Comparison of ENCODE assay signal across 12 cellular contexts in the genomic region with DNA sequence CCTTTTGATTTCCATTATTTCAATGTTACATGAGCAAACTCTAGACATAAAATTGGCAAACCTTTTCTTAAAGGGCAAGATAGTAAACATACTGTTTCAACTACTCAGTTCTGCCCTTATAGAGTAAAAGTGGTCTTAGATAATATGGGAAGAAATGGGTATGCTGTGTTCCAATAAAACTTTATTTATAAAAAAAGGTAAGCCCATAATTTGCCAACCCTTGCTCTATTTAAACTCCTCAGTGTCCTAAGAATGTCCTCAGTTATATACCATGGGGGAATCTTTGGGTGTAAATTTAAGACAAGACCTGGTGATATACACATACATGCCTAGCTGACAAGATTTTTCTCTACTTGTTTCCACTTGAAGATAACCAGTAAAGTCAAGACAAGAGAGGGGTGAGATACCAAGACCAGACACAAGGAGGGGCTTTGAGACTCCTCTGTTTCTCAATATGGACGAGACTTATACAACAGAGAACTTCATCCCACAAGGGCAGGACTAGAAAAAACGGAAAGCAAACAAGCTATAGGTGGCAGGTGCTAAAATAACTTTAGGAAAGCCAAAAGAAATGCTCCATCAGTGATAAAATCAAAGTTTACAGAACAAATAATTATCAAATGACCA. TPM values are rescaled to one million over a fixed set of nuclear protein-coding genes. Genes with fewer than 3 reads are reported as not detected.
DNase-seq lines count a peak whose midpoint lies in the region; ATAC-seq and TF ChIP-seq lines count a peak whose summit lies in the region.
"Had no signal": no experiment of that assay in that cellular context is flagged by ENCODE, and none has a peak within 500 bp of the region (broad histone marks: within the 10 kb centered on the region; RNA-seq: fewer than 3 reads in every experiment).

No MANE protein-coding gene starts in this region.

- POLR2A ChIA-PET in AG04450 (lab: Yijun Ruan, JAX) = no interaction called here

- H3K36me3 ChIP-seq in OCI-LY1 (ENCODE audit: insufficient read depth, low read length) = peaks cover 35% of the 10 kb centered on the region
- H3K36me3 ChIP-seq: sigmoid colon had no signal

- H3K9me2 ChIP-seq in OCI-LY1 (ENCODE audit: low read depth, low read length) = no peaks in the 10 kb centered on the region

- H3K9me3 ChIP-seq in AG04450 (ENCODE audit: control insufficient read depth, insufficient read depth, low read length) (no peaks in the 10 kb centered on the region), OCI-LY1 (ENCODE audit: low read length) (no peaks in the 10 kb centered on the region)
- H3K9me3 ChIP-seq: sigmoid colon had no signal

- no peak overlapping the region for H3K27ac ChIP-seq in AG04450 (ENCODE audit: low read depth, low read length)
- H3K27ac ChIP-seq in OCI-LY1 (ENCODE audit: low read depth, low read length, poor library complexity, severe bottlenecking) = no peak overlapping the region
- H3K27ac ChIP-seq: sigmoid colon had no signal

- H3K4me1 ChIP-seq in OCI-LY1 (ENCODE audit: insufficient read depth, low read length, severe bottlenecking) = peaks cover 24% of the 10 kb centered on the region

- no peaks in the 10 kb centered on the region for H4K20me1 ChIP-seq in OCI-LY1 (ENCODE audit: insufficient read depth, low read length)

- H2AFZ ChIP-seq in OCI-LY1 (ENCODE audit: low read length) = no peak overlapping the region

- DNase-seq in AG04450 (ENCODE audit: low read depth, low spot score) (no peak), GM13977 (ENCODE audit: low spot score) (no peak), epithelial cell of proximal tubule (ENCODE audit: low read depth) (no peak), middle frontal gyrus (ENCODE audit: extremely low spot score, low spot score) (no peak), NCI-H1694 (lab: John Stamatoyannopoulos, UW) (no peak)
- DNase-seq: DMS153, NCI-H1048, sigmoid colon, T-helper 9 cell had no signal

- ATAC-seq in HG02610 (IDR thresholded peaks at IDR 0.05; ENCODE audit: unreplicated experiment) = no peak
- no peak for ATAC-seq in HG03097 (IDR thresholded peaks at IDR 0.05; ENCODE audit: low FRiP score, unreplicated experiment)

- peaks cover 84% of the 10 kb centered on the region for H3K79me2 ChIP-seq in OCI-LY1 (ENCODE audit: insufficient read depth, low read length)

- no peak overlapping the region for H3K4me2 ChIP-seq in OCI-LY1 (ENCODE audit: low read length)

- in situ Hi-C loops in GM13977 (cut with MboI; ENCODE audit: low pct_unique_long_range_greater_than_20kb, low sequenced_read_pairs, unreplicated experiment) = no loop called here

- no peak overlapping the region for H3K9ac ChIP-seq in OCI-LY1 (ENCODE audit: low read length)

- peak; percentile 29 for TF ChIP-seq CTCF in AG04450 (IDR thresholded peaks at IDR 0.05; ENCODE audit: low read depth, low read length)
- peak; percentile 26 for TF ChIP-seq CTCF in GM13977 (IDR thresholded peaks at IDR 0.05; ENCODE audit: extremely low read depth, insufficient read depth, missing control alignments)
- TF ChIP-seq CTCF in OCI-LY1 (IDR thresholded peaks at IDR 0.05; ENCODE audit: low read length) = peak; percentile 63; the same call in 1 of the 2 replicates
- peak; percentile 49 for TF ChIP-seq CTCF in epithelial cell of proximal tubule (conservative IDR thresholded peaks at IDR 0.05; ENCODE audit: low read depth, low read length)

- H3F3A ChIP-seq in OCI-LY1 (ENCODE audit: insufficient read depth, low read length) = no peaks in the 10 kb centered on the region

- H3K4me3 ChIP-seq in AG04450 (ENCODE audit: low read depth, low read length) (no peak overlapping the region), OCI-LY1 (ENCODE audit: low read depth, low read length, poor library complexity, severe bottlenecking) (no peak overlapping the region), epithelial cell of proximal tubule (ENCODE audit: low read depth, low read length) (no peak overlapping the region)
- H3K4me3 ChIP-seq: sigmoid colon had no signal

- H3K27me3 ChIP-seq in AG04450 (ENCODE audit: control insufficient read depth, insufficient read depth, low read length) = no peaks in the 10 kb centered on the region
- H3K27me3 ChIP-seq in OCI-LY1 (ENCODE audit: insufficient read depth, low read length) = no peaks in the 10 kb centered on the region
- H3K27me3 ChIP-seq: sigmoid colon had no signal

- CTCF ChIA-PET in AG04450 (lab: Charles Lee) = interaction anchor here (0.6 to 1.1 kb wide), 2 partner anchors 241 to 242 kb away, joined by 3 read pairs; no protein-coding TSS in a partner anchor

RNA-seq across cellular contexts. Expression of gene SNX3, which starts 10.5 kb away (rescaled TPM):
- polyA plus RNA-seq in AG04450 (2011; rRNA removed) = 291 and 406 TPM in 2 replicates
- polyA minus RNA-seq in AG04450 (2011; rRNA and poly(A)+ RNA removed) = 34.5 and 67.0 TPM in 2 replicates
- 102 and 118 TPM in 2 replicates for total RNA-seq in epithelial cell of proximal tubule

RNA-seq across cellular contexts. Expression of gene AFG1L, which starts 44.5 kb away (rescaled TPM):
- 1.9 and 2.3 TPM in 2 replicates for polyA plus RNA-seq in AG04450 (2011; rRNA removed)
- polyA minus RNA-seq in AG04450 (2011; rRNA and poly(A)+ RNA removed) = 4.3 and 5.1 TPM in 2 replicates
- 1.8 and 6.0 TPM in 2 replicates for total RNA-seq in epithelial cell of proximal tubule
